In the genomic region with DNA sequence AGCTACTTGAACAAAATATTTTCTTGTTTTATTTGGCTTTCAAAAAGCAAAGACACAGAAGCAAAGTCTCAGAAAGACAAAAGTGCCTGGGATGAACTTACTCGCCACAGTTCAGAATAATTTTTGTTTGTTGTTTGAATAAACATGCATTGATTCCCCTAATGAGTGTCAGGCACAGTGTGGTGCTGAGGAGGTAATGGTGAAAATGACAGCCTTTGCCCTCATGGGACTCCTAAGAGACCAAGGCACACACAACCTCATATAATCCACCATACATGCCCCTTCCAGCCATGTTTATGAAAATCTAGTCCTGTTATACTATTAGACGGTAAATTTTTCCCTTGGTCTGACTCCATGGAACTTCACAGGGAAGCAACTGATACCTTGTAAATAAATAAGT, we compare ENCODE assay signal across 10 cellular contexts. TPM values are rescaled to one million over a fixed set of nuclear protein-coding genes. Genes with fewer than 3 reads are reported as not detected.
DNase-seq lines count a peak whose midpoint lies in the region; ATAC-seq, FAIRE-seq and TF ChIP-seq lines count a peak whose summit lies in the region.
"Had no signal": no experiment of that assay in that cellular context is flagged by ENCODE, and none has a peak within 500 bp of the region (broad histone marks: within the 10 kb centered on the region; RNA-seq: fewer than 3 reads in every experiment).

No MANE protein-coding gene starts in this region.

- no peaks in the 10 kb centered on the region for H3K36me3 ChIP-seq in HepG2 (replicated peaks in 1 of 2; ENCODE audit: control insufficient read depth in 1 of 2, insufficient read depth in 2 of 2, low read length in 2 of 2)
- H3K36me3 ChIP-seq in transverse colon: no peaks in the 10 kb centered on the region

- H3K9me3 ChIP-seq in HepG2 (ENCODE audit: low read length) (no peaks in the 10 kb centered on the region), transverse colon (no peaks in the 10 kb centered on the region)

- H3K27ac ChIP-seq in angular gyrus (ENCODE audit: low read depth, low read length): peak overlapping the region; percentile 32
- H3K27ac ChIP-seq in HepG2 (ENCODE audit: extremely low read length, insufficient read depth, low read length): no peak overlapping the region
- peak overlapping the region; percentile 91 to 99 (median 98) for H3K27ac ChIP-seq in transverse colon

- no peak for TF ChIP-seq POLR2A in HepG2 (IDR thresholded peaks at IDR 0.05; ENCODE audit: insufficient read depth in 1 of 2, low read depth in 2 of 2, low read length in 2 of 2)
- no peak for TF ChIP-seq POLR2A in transverse colon (IDR thresholded peaks at IDR 0.05)

- TF ChIP-seq RAD21 in HepG2 (CRISPR knock-in tag; IDR thresholded peaks at IDR 0.05): no peak

- H3K4me3 Mint-ChIP-seq in activated naive CD8-positive, alpha-beta T cell treated with anti-CD3 and anti-CD28 coated beads, Interleukin-2, amount 50 U/mL, for 24 hours: peak overlapping the region; percentile 12
- no peak overlapping the region for H3K4me3 Mint-ChIP-seq in activated naive CD8-positive, alpha-beta T cell treated with anti-CD3 and anti-CD28 coated beads for 36 hours
- H3K4me3 Mint-ChIP-seq: B cell had no signal

- peaks cover 40% of the 10 kb centered on the region for H3K27me3 Mint-ChIP-seq in activated naive CD8-positive, alpha-beta T cell treated with anti-CD3 and anti-CD28 coated beads, Interleukin-2, amount 50 U/mL, for 24 hours
- H3K27me3 Mint-ChIP-seq in activated naive CD8-positive, alpha-beta T cell treated with anti-CD3 and anti-CD28 coated beads for 36 hours: peaks cover 74% of the 10 kb centered on the region
- H3K27me3 Mint-ChIP-seq: B cell had no signal

- no peak for ATAC-seq in activated naive CD8-positive, alpha-beta T cell treated with anti-CD3 and anti-CD28 coated beads, Interleukin-2, amount 50 U/mL, for 24 hours
- no peak for ATAC-seq in HepG2
- ATAC-seq in sciatic nerve: no peak

- TF ChIP-seq EP300 in HepG2 (IDR thresholded peaks at IDR 0.05; ENCODE audit: low read depth in 2 of 2, low read length in 2 of 2) (no peak), HepG2 (CRISPR knock-in tag; IDR thresholded peaks at IDR 0.05; ENCODE audit: borderline replicate concordance) (no peak), transverse colon (IDR thresholded peaks at IDR 0.05; ENCODE audit: low read depth) (no peak)

- no peaks in the 10 kb centered on the region for H3K9me3 Mint-ChIP-seq in activated naive CD8-positive, alpha-beta T cell treated with anti-CD3 and anti-CD28 coated beads, Interleukin-2, amount 50 U/mL, for 24 hours
- no peaks in the 10 kb centered on the region for H3K9me3 Mint-ChIP-seq in activated naive CD8-positive, alpha-beta T cell treated with anti-CD3 and anti-CD28 coated beads for 36 hours

- BruUV-seq in HepG2 (replicated peaks; lab: Mats Ljungman, UMichigan): TSS peak; percentile 18

- in situ Hi-C loops in HepG2 (cut with HindIII; ENCODE audit: extremely low pct_ligation_motif_present, low pct_unique_long_range_greater_than_20kb): no loop called here
- in situ Hi-C loops in transverse colon (cut with MboI; ENCODE audit: low pct_ligation_motif_present in 1 of 4, low pct_unique_long_range_greater_than_20kb in 1 of 4, low sequenced_read_pairs in 3 of 4): no loop called here
- in situ Hi-C loops in GM13977 (cut with MboI; ENCODE audit: low pct_unique_long_range_greater_than_20kb, low sequenced_read_pairs, unreplicated experiment): no loop called here

- H3K4me3 ChIP-seq in HepG2 (replicated peaks in 1 of 3; ENCODE audit: insufficient read depth in 1 of 3, low read depth in 2 of 3, low read length in 3 of 3): peak overlapping the region; percentile 77 to 79 (median 77)
- peak overlapping the region in 3 of 4 donors; percentile 61 to 85 (median 67) for H3K4me3 ChIP-seq in transverse colon

- POLR2A ChIA-PET in HepG2 (lab: Yijun Ruan, JAX): interaction anchor here (3.5 kb wide), 1 partner anchor 26 kb away, joined by 17 read pairs; no protein-coding TSS in a partner anchor

- FAIRE-seq in HepG2 (lab: Jason Lieb, UNC): no peak

- intact Hi-C loops in HepG2 (cut with micrococcal nuclease; ENCODE audit: unreplicated experiment): loop anchor here (10.0 kb wide), 1 partner anchor 358 kb away; a partner anchor contains a TSS
- intact Hi-C loops in transverse colon (cut with DNase I; ENCODE audit: low total_unique reads): loop anchor here (10.0 kb wide), 1 partner anchor 72 kb away; no protein-coding TSS in a partner anchor
- intact Hi-C loops in sciatic nerve (cut with DNase I): loop anchor here (10.0 kb wide), 1 partner anchor 48 kb away; no protein-coding TSS in a partner anchor

- CTCF ChIA-PET in HepG2 (lab: Yijun Ruan, JAX; ENCODE audit: low intra/inter-chr PET ratio, low total read pairs): no interaction called here

- H3K79me2 ChIP-seq in HepG2 (ENCODE audit: insufficient read depth, low read length): peaks cover 65% of the 10 kb centered on the region

- no peak overlapping the region for H3K27ac Mint-ChIP-seq in activated naive CD8-positive, alpha-beta T cell treated with anti-CD3 and anti-CD28 coated beads, Interleukin-2, amount 50 U/mL, for 24 hours
- no peak overlapping the region for H3K27ac Mint-ChIP-seq in activated naive CD8-positive, alpha-beta T cell treated with anti-CD3 and anti-CD28 coated beads for 36 hours
- H3K27ac Mint-ChIP-seq: B cell had no signal

- H3K4me1 ChIP-seq in HepG2 (ENCODE audit: insufficient read depth, low read length) (peaks cover 66% of the 10 kb centered on the region), transverse colon (peaks cover 14 to 82% (median 54%) of the 10 kb centered on the region in 4 donors)

- H3K27me3 ChIP-seq in HepG2 (ENCODE audit: control insufficient read depth in 1 of 2, insufficient read depth in 2 of 2, low read length in 2 of 2) (no peaks in the 10 kb centered on the region; a peak in 1 of 5 replicates), transverse colon (no peaks in the 10 kb centered on the region)

- no peaks in the 10 kb centered on the region; the same call in 1 of the 2 replicates for H4K20me1 ChIP-seq in HepG2 (ENCODE audit: insufficient read depth, low read length)

- no peak overlapping the region for H2AFZ ChIP-seq in HepG2 (ENCODE audit: low read length)

- DNase-seq in activated naive CD8-positive, alpha-beta T cell treated with anti-CD3 and anti-CD28 coated beads, Interleukin-2, amount 50 U/mL, for 24 hours: no peak
- DNase-seq in activated naive CD8-positive, alpha-beta T cell treated with anti-CD3 and anti-CD28 coated beads for 36 hours: no peak
- DNase-seq in HepG2 (ENCODE audit: low spot score) (no peak), transverse colon (no peak), sciatic nerve (ENCODE audit: low spot score) (no peak), retina (no peak), GM13977 (ENCODE audit: low spot score) (no peak)
- DNase-seq: NCI-H2107 had no signal

- H3K4me1 Mint-ChIP-seq in activated naive CD8-positive, alpha-beta T cell treated with anti-CD3 and anti-CD28 coated beads, Interleukin-2, amount 50 U/mL, for 24 hours: peaks cover 32% of the 10 kb centered on the region
- H3K4me1 Mint-ChIP-seq in activated naive CD8-positive, alpha-beta T cell treated with anti-CD3 and anti-CD28 coated beads for 36 hours: peaks cover 13% of the 10 kb centered on the region

- H3K36me3 Mint-ChIP-seq in activated naive CD8-positive, alpha-beta T cell treated with anti-CD3 and anti-CD28 coated beads, Interleukin-2, amount 50 U/mL, for 24 hours (ENCODE audit: low read depth): no peaks in the 10 kb centered on the region
- no peaks in the 10 kb centered on the region for H3K36me3 Mint-ChIP-seq in activated naive CD8-positive, alpha-beta T cell treated with anti-CD3 and anti-CD28 coated beads for 36 hours

- TF ChIP-seq CTCF in HepG2 (CRISPR knock-in tag; IDR thresholded peaks at IDR 0.05) (no peak), transverse colon (IDR thresholded peaks at IDR 0.05) (no peak), GM13977 (IDR thresholded peaks at IDR 0.05; ENCODE audit: extremely low read depth, insufficient read depth, missing control alignments) (no peak)

- 14% methylated on average over 2 of the region's 2 CpGs for WGBS in HepG2 (ENCODE audit: low lambda C conversion rate)
- 31 to 35% methylated on average over 2 of the region's 2 CpGs for WGBS in transverse colon (ENCODE audit: low coverage in 1 of 2), 2 donors

- peak overlapping the region; percentile 97 for H3K4me2 ChIP-seq in HepG2 (ENCODE audit: low read depth, low read length)

- peak overlapping the region; percentile 72; the same call in 1 of the 2 replicates for H3K9ac ChIP-seq in HepG2 (ENCODE audit: insufficient read depth, low read depth, low read length)

TF ChIP-seq in HepG2, 621 proteins besides CTCF, POLR2A, EP300 and RAD21 (continues in another document):
- peak; percentile 10; the same call in 1 of the 2 replicates for TF ChIP-seq SAP130 (CRISPR knock-in tag; IDR thresholded peaks at IDR 0.05; ENCODE audit: low read depth)

RNA-seq across cellular contexts. Expression of a gene that starts 2.5 kb away (rescaled TPM):
- 1 to 10 TPM; 6.1 to 6.5 TPM for total RNA-seq in activated naive CD8-positive, alpha-beta T cell treated with anti-CD3 and anti-CD28 coated beads for 36 hours
- 31.5 and 47.7 TPM in 2 replicates for total RNA-seq in HepG2 (2016; rRNA removed; fragmentation: Illumina TruSeq; extraction: Trizol)
- total RNA-seq in HepG2 (2016; cell fraction: cytosol; rRNA removed; fragmentation: Illumina TruSeq; extraction: Trizol; ENCODE audit: low read depth): 7.7 and 9.3 TPM in 2 replicates
- 33.4 and 49.5 TPM in 2 replicates for total RNA-seq in HepG2 (2016; cell fraction: insoluble cytoplasmic fraction; rRNA removed; fragmentation: Illumina TruSeq; extraction: Trizol)
- 11.5 and 12.4 TPM in 2 replicates for total RNA-seq in HepG2 (2016; cell fraction: membrane; rRNA removed; fragmentation: Illumina TruSeq; extraction: Trizol)
- total RNA-seq in HepG2 (2016; cell fraction: nucleus; rRNA removed; fragmentation: Illumina TruSeq; extraction: Trizol): 45.0 and 48.7 TPM in 2 replicates
- polyA plus RNA-seq in HepG2 (2011; rRNA removed): 10.8 and 10.9 TPM in 2 replicates
- 13.3 and 13.6 TPM in 2 replicates for polyA plus RNA-seq in HepG2 (2011; cell fraction: cytosol; rRNA removed)
- 12.0 and 12.4 TPM in 2 replicates for polyA plus RNA-seq in HepG2 (2011; cell fraction: nucleus; rRNA removed)
- 26.9 and 28.2 TPM in 2 replicates for polyA plus RNA-seq in HepG2 (2012)
- polyA plus RNA-seq in HepG2 (2016; cell fraction: cytosol; fragmentation: Illumina TruSeq; extraction: Trizol; ENCODE audit: low read depth): 1.1 and 1.4 TPM in 2 replicates
- 26.8 and 32.2 TPM in 2 replicates for polyA plus RNA-seq in HepG2 (2016; cell fraction: insoluble cytoplasmic fraction; fragmentation: Illumina TruSeq; extraction: Trizol; ENCODE audit: low read depth)
- 3.4 and 3.7 TPM in 2 replicates for polyA plus RNA-seq in HepG2 (2016; cell fraction: membrane; fragmentation: Illumina TruSeq; extraction: Trizol; ENCODE audit: low read depth)
- 44.3 and 45.5 TPM in 2 replicates for polyA plus RNA-seq in HepG2 (2016; cell fraction: nucleus; fragmentation: Illumina TruSeq; extraction: Trizol; ENCODE audit: insufficient read depth, low read depth)
- polyA minus RNA-seq in HepG2 (2011; rRNA and poly(A)+ RNA removed; ENCODE audit: low replicate concordance): 15.3 and 32.9 TPM in 2 replicates
- polyA minus RNA-seq in HepG2 (2011; cell fraction: cytosol; rRNA and poly(A)+ RNA removed): 24.1 and 25.6 TPM in 2 replicates
- 36.9 and 37.2 TPM in 2 replicates for polyA minus RNA-seq in HepG2 (2011; cell fraction: nucleus; rRNA and poly(A)+ RNA removed)
- total RNA-seq in transverse colon: 100 to 1,000 TPM in 2 of 4 donors, 10 to 100 TPM in 2; 87.2 to 120 (median 101) TPM
- 48.9 TPM for total RNA-seq in sciatic nerve
